In the genomic region with DNA sequence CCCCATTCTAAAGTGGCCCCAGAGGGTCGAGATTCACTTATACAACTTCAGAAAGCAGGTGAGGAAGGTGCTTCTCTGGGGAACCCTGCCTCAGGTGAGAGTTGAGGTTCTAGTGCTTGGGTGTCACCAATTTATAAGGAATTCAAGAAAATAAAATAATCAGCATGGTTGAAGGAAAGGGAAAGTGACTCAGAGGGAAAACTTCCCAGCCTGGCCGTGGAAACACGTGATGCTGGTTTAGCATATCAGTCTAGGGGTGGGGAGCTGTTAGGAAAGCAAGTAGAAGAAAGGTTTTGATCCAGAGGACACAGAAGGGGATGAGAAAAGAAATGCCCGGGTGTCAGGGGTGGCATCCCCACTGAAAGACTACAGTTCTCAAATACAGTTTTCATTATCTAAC, we compare ENCODE assay signal across 11 cellular contexts. TPM values are rescaled to one million over a fixed set of nuclear protein-coding genes. Genes with fewer than 3 reads are reported as not detected.
A peak's percentile ranks its signal among the peaks of the same experiment; 100 is the strongest.
DNase-seq lines count a peak whose midpoint lies in the region; TF ChIP-seq lines count a peak whose summit lies in the region.
"Had no signal": no experiment of that assay in that cellular context is flagged by ENCODE, and none has a peak within 500 bp of the region (broad histone marks: within the 10 kb centered on the region; RNA-seq: fewer than 3 reads in every experiment).

No MANE protein-coding gene starts in this region.

- peaks cover 18% of the 10 kb centered on the region for H3K4me1 Mint-ChIP-seq in mesothelial cell of epicardium

- TF ChIP-seq EP300 in Ishikawa (IDR thresholded peaks at IDR 0.05; ENCODE audit: borderline replicate concordance): no peak

- no peak overlapping the region for H3K4me3 ChIP-seq in coronary artery
- H3K4me3 ChIP-seq: ascending aorta; BLaER1 treated with 17β-estradiol and CSF1 and Interleukin-3, amounts not matched to agents 10 nM and 100 nM had no signal

- H3K27ac ChIP-seq in coronary artery: peak overlapping the region; percentile 55 to 66
- H3K27ac ChIP-seq: BLaER1 treated with 17β-estradiol and CSF1 and Interleukin-3, amounts not matched to agents 10 nM and 100 nM had no signal

- no peak for TF ChIP-seq RAD21 in Ishikawa (IDR thresholded peaks at IDR 0.05; ENCODE audit: low read depth)

- peak overlapping the region; percentile 13 for H3K27ac Mint-ChIP-seq in mesothelial cell of epicardium
- H3K27ac Mint-ChIP-seq: T-helper 2 cell treated with Interferon-gamma antibody and Interleukin-4, amounts not matched to agents 5 μg/mL and 100 μg/mL, for 36 hours had no signal

- DNase-seq in AG08395 (ENCODE audit: low spot score): peak; percentile 65
- DNase-seq in coronary artery (ENCODE audit: low spot score): no peak
- peak in 1 of 2 experiments; percentile 29 for DNase-seq in mesothelial cell of epicardium (ENCODE audit: low spot score in 2 of 2, unreplicated experiment in 2 of 2)
- DNase-seq in NCI-H187 (lab: John Stamatoyannopoulos, UW): no peak
- DNase-seq in GM13977 (ENCODE audit: low spot score): no peak
- DNase-seq in NCI-H2081 treated with DMSO at 0.1 percent for 48 hours (lab: John Stamatoyannopoulos, UW): no peak
- no peak for DNase-seq in NOMO-1 treated with DMSO at 0.1 percent for 48 hours (lab: John Stamatoyannopoulos, UW; ENCODE audit: unreplicated experiment)

- in situ Hi-C loops in GM13977 (cut with MboI; ENCODE audit: low pct_unique_long_range_greater_than_20kb, low sequenced_read_pairs, unreplicated experiment): loop anchor here (25.0 kb wide), 1 partner anchor 130 kb away; the partner anchor contains the start of genes CDC20 and ELOVL1

- H3K4me3 Mint-ChIP-seq in mesothelial cell of epicardium: no peak overlapping the region
- H3K4me3 Mint-ChIP-seq: T-helper 2 cell treated with Interferon-gamma antibody and Interleukin-4, amounts not matched to agents 5 μg/mL and 100 μg/mL, for 36 hours had no signal

- H3K27me3 Mint-ChIP-seq in mesothelial cell of epicardium (ENCODE audit: low read depth): no peaks in the 10 kb centered on the region

- no peak for TF ChIP-seq CTCF in coronary artery (IDR thresholded peaks at IDR 0.05)
- no peak for TF ChIP-seq CTCF in mesothelial cell of epicardium (IDR thresholded peaks at IDR 0.05; ENCODE audit: unreplicated experiment)
- no peak for TF ChIP-seq CTCF in GM13977 (IDR thresholded peaks at IDR 0.05; ENCODE audit: extremely low read depth, insufficient read depth, missing control alignments)

- H3K9me3 Mint-ChIP-seq in mesothelial cell of epicardium: no peaks in the 10 kb centered on the region
- H3K9me3 Mint-ChIP-seq: T-helper 2 cell treated with Interferon-gamma antibody and Interleukin-4, amounts not matched to agents 5 μg/mL and 100 μg/mL, for 36 hours had no signal

- no peaks in the 10 kb centered on the region for H3K36me3 Mint-ChIP-seq in mesothelial cell of epicardium

TF ChIP-seq in Ishikawa, 13 proteins besides CTCF, POLR2A, EP300 and RAD21:
- TF ChIP-seq, protein P1, sequence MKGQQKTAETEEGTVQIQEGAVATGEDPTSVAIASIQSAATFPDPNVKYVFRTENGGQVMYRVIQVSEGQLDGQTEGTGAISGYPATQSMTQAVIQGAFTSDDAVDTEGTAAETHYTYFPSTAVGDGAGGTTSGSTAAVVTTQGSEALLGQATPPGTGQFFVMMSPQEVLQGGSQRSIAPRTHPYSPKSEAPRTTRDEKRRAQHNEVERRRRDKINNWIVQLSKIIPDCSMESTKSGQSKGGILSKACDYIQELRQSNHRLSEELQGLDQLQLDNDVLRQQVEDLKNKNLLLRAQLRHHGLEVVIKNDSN (IDR thresholded peaks at IDR 0.05): peak; percentile 76
- no peak for TF ChIP-seq EGR1 (IDR thresholded peaks at IDR 0.05)
- TF ChIP-seq NFIC (IDR thresholded peaks at IDR 0.05): no peak
- TF ChIP-seq FOXM1 (IDR thresholded peaks at IDR 0.05; ENCODE audit: borderline replicate concordance, low read depth): no peak
- no peak for TF ChIP-seq CEBPB (IDR thresholded peaks at IDR 0.05)

RNA-seq across cellular contexts. Expression of gene TMEM125, which starts 37.7 kb away (rescaled TPM):
- 7.6 to 9.2 TPM (median 7.7 TPM) in 3 replicates for total RNA-seq in mesothelial cell of epicardium
- total RNA-seq: ascending aorta had no signal

RNA-seq across cellular contexts. Expression of gene C1orf210, which starts 53.3 kb away (rescaled TPM):
- total RNA-seq in mesothelial cell of epicardium: 3.7 to 5.3 TPM (median 4.2 TPM) in 3 replicates
- total RNA-seq: ascending aorta had no signal

RNA-seq across cellular contexts. Expression of gene CFAP57, which starts 59.9 kb away (rescaled TPM):
- 0.27 to 0.38 TPM (median 0.35 TPM) in 3 replicates for total RNA-seq in mesothelial cell of epicardium
- total RNA-seq: ascending aorta had no signal

RNA-seq across cellular contexts. Expression of gene EBNA1BP2, which starts 60.0 kb away (rescaled TPM):
- total RNA-seq in mesothelial cell of epicardium: 49.1 to 51.3 TPM (median 51.1 TPM) in 3 replicates
